Comparison of ENCODE assay signal across 12 cellular contexts in the genomic region with DNA sequence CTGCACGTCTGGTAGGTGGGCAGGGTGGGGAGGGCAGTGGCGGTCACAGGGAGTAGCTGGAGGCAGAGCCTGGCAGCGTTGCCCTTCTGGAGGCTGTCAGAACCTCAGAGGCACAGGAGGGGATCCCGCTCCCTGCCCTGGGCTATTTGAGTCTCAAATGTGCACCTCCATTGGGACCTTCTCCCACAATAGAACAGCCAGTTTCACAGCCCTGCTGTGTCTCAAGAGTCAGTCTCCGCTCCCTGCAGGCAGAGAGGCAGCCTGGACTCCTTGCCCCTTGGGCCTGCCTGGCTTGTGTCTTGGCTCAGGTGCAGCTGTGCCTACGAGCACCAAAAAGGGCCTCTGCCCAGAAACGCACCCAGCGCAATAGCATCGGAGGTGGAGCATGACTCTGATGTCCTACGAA. TPM values are rescaled to one million over a fixed set of nuclear protein-coding genes. Genes with fewer than 3 reads are reported as not detected.
DNase-seq lines count a peak whose midpoint lies in the region; ATAC-seq and TF ChIP-seq lines count a peak whose summit lies in the region.
"Had no signal": no experiment of that assay in that cellular context is flagged by ENCODE, and none has a peak within 500 bp of the region (broad histone marks: within the 10 kb centered on the region; RNA-seq: fewer than 3 reads in every experiment).

No MANE protein-coding gene starts in this region.

- H3K9me3 Mint-ChIP-seq in stimulated activated naive CD8-positive, alpha-beta T cell treated with anti-CD3 and anti-CD28 coated beads, Interleukin-15, Interleukin-2, amounts not matched to agents 100 ng/mL and 50 ng/mL, for 24 hours: no peaks in the 10 kb centered on the region
- H3K9me3 Mint-ChIP-seq in endodermal cell (no peaks in the 10 kb centered on the region), osteocyte (ENCODE audit: unreplicated experiment) (no peaks in the 10 kb centered on the region)

- H3K4me3 ChIP-seq in endodermal cell (ENCODE audit: low read length) (peak overlapping the region; percentile 56), vagina (peak overlapping the region; percentile 45 to 61), thyroid gland (replicated peaks in 1 of 3) (no peak overlapping the region)
- H3K4me3 ChIP-seq: BLaER1 treated with 17β-estradiol and CSF1 and Interleukin-3, amounts not matched to agents 10 nM and 100 nM had no signal

- no peaks in the 10 kb centered on the region for H3K9me3 ChIP-seq in endodermal cell (ENCODE audit: control insufficient read depth, low read length)
- no peaks in the 10 kb centered on the region for H3K9me3 ChIP-seq in vagina
- H3K9me3 ChIP-seq in thyroid gland: no peaks in the 10 kb centered on the region
- H3K9me3 ChIP-seq: adrenal gland; BLaER1 treated with 17β-estradiol and CSF1 and Interleukin-3, amounts not matched to agents 10 nM and 100 nM had no signal

- no peaks in the 10 kb centered on the region for H3K36me3 Mint-ChIP-seq in stimulated activated naive CD8-positive, alpha-beta T cell treated with anti-CD3 and anti-CD28 coated beads, Interleukin-15, Interleukin-2, amounts not matched to agents 100 ng/mL and 50 ng/mL, for 24 hours (ENCODE audit: low read depth)
- H3K36me3 Mint-ChIP-seq in endodermal cell (ENCODE audit: low read depth) (peaks cover under 1% of the 10 kb centered on the region), osteocyte (ENCODE audit: unreplicated experiment) (no peaks in the 10 kb centered on the region)

- H3K9ac ChIP-seq in endodermal cell (ENCODE audit: extremely low read depth, low read length, poor library complexity, severe bottlenecking): no peak overlapping the region
- H3K9ac ChIP-seq: BLaER1 treated with 17β-estradiol and CSF1 and Interleukin-3, amounts not matched to agents 10 nM and 100 nM had no signal

- ATAC-seq in stimulated activated naive CD8-positive, alpha-beta T cell treated with anti-CD3 and anti-CD28 coated beads, Interleukin-15, Interleukin-2, amounts not matched to agents 100 U/mL and 50 U/mL, for 24 hours: no peak

- H3K27me3 Mint-ChIP-seq in stimulated activated naive CD8-positive, alpha-beta T cell treated with anti-CD3 and anti-CD28 coated beads, Interleukin-15, Interleukin-2, amounts not matched to agents 100 ng/mL and 50 ng/mL, for 24 hours: peaks cover 12% of the 10 kb centered on the region
- H3K27me3 Mint-ChIP-seq in endodermal cell (ENCODE audit: insufficient read depth): peaks cover 46% of the 10 kb centered on the region
- peaks cover 4% of the 10 kb centered on the region for H3K27me3 Mint-ChIP-seq in osteocyte (ENCODE audit: unreplicated experiment)

- intact Hi-C loops in vagina (cut with DNase I): no loop called here
- intact Hi-C loops in thyroid gland (cut with DNase I): no loop called here

- peaks cover 20% of the 10 kb centered on the region for H3K4me1 Mint-ChIP-seq in stimulated activated naive CD8-positive, alpha-beta T cell treated with anti-CD3 and anti-CD28 coated beads, Interleukin-15, Interleukin-2, amounts not matched to agents 100 ng/mL and 50 ng/mL, for 24 hours (ENCODE audit: low read depth)
- H3K4me1 Mint-ChIP-seq in endodermal cell (peaks cover 14% of the 10 kb centered on the region), osteocyte (ENCODE audit: unreplicated experiment) (peaks cover 7% of the 10 kb centered on the region)

- peak overlapping the region; percentile 35 for H3K4me3 Mint-ChIP-seq in stimulated activated naive CD8-positive, alpha-beta T cell treated with anti-CD3 and anti-CD28 coated beads, Interleukin-15, Interleukin-2, amounts not matched to agents 100 ng/mL and 50 ng/mL, for 24 hours
- H3K4me3 Mint-ChIP-seq in endodermal cell (peak overlapping the region; percentile 56), osteocyte (ENCODE audit: unreplicated experiment) (peak overlapping the region; percentile 60)

- WGBS in endodermal cell (ENCODE audit: insufficient coverage in 1 of 2, insufficient read length in 1 of 2), 2 experiments: 83 to 96% methylated on average over 3 to 10 of the region's 10 CpGs
- 75 to 83% methylated on average over 6 to 8 of the region's 10 CpGs for WGBS in thyroid gland, 2 donors

- no peak overlapping the region for H3K27ac Mint-ChIP-seq in stimulated activated naive CD8-positive, alpha-beta T cell treated with anti-CD3 and anti-CD28 coated beads, Interleukin-15, Interleukin-2, amounts not matched to agents 100 ng/mL and 50 ng/mL, for 24 hours
- no peak overlapping the region for H3K27ac Mint-ChIP-seq in endodermal cell
- H3K27ac Mint-ChIP-seq in osteocyte (ENCODE audit: unreplicated experiment): no peak overlapping the region

- peaks cover 13% of the 10 kb centered on the region for H3K27me3 ChIP-seq in endodermal cell (ENCODE audit: control insufficient read depth, insufficient read depth, low read length, poor library complexity, severe bottlenecking)
- H3K27me3 ChIP-seq in vagina: no peaks in the 10 kb centered on the region
- H3K27me3 ChIP-seq in thyroid gland: no peaks in the 10 kb centered on the region

- TF ChIP-seq CTCF in endodermal cell (conservative IDR thresholded peaks at IDR 0.05): no peak
- no peak for TF ChIP-seq CTCF in osteocyte (IDR thresholded peaks at IDR 0.05)
- no peak for TF ChIP-seq CTCF in vagina (IDR thresholded peaks at IDR 0.05)
- no peak for TF ChIP-seq CTCF in thyroid gland (IDR thresholded peaks at IDR 0.05)

- TF ChIP-seq POLR2A in vagina (IDR thresholded peaks at IDR 0.05) (no peak), thyroid gland (IDR thresholded peaks at IDR 0.05) (no peak)

- H3K36me3 ChIP-seq in endodermal cell (ENCODE audit: control insufficient read depth, insufficient read depth, low read length) (peaks cover under 1% of the 10 kb centered on the region), vagina (no peaks in the 10 kb centered on the region), thyroid gland (no peaks in the 10 kb centered on the region)
- H3K36me3 ChIP-seq: adrenal gland; BLaER1 treated with 17β-estradiol and CSF1 and Interleukin-3, amounts not matched to agents 10 nM and 100 nM had no signal

- H3K27ac ChIP-seq in endodermal cell (ENCODE audit: low read depth, low read length) (no peak overlapping the region), vagina (no peak overlapping the region), thyroid gland (no peak overlapping the region)
- H3K27ac ChIP-seq: BLaER1 treated with 17β-estradiol and CSF1 and Interleukin-3, amounts not matched to agents 10 nM and 100 nM had no signal

- H3K4me1 ChIP-seq in endodermal cell (ENCODE audit: control insufficient read depth, insufficient read depth, low read length): peaks cover 14% of the 10 kb centered on the region
- peaks cover 19% of the 10 kb centered on the region for H3K4me1 ChIP-seq in vagina
- peaks cover 17 to 62% of the 10 kb centered on the region in 2 donors for H3K4me1 ChIP-seq in thyroid gland

- DNase-seq in stimulated activated naive CD8-positive, alpha-beta T cell treated with anti-CD3 and anti-CD28 coated beads, Interleukin-15, Interleukin-2, amounts not matched to agents 100 U/mL and 50 U/mL, for 24 hours: no peak
- DNase-seq in endodermal cell (peak; percentile 65), osteocyte (ENCODE audit: extremely low spot score, unreplicated experiment) (peak; percentile 76), vagina (ENCODE audit: extremely low spot score in 2 of 2) (peak in 1 of 2 donors; percentile 81), thyroid gland (no peak), NCI-H748 treated with DMSO at 0.1 percent for 48 hours (lab: John Stamatoyannopoulos, UW) (no peak), germinal center (ENCODE audit: low spot score) (no peak)
- DNase-seq: activated CD4-positive, alpha-beta T cell treated with anti-CD3 and anti-CD28 coated beads for 48 hours; NCI-H446 had no signal

RNA-seq across cellular contexts. Expression of a gene that starts 57.4 kb away (rescaled TPM):
- total RNA-seq in endodermal cell (10 to 100 TPM; 77.5 to 77.6 TPM), osteocyte (111 and 114 TPM in 2 replicates), vagina (56.7 TPM), thyroid gland (100 to 1,000 TPM; 110 to 156 (median 146) TPM)
- 115 TPM for polyA plus RNA-seq in endodermal cell (2013, experiment 1 of 2)
- polyA plus RNA-seq in endodermal cell (2013, experiment 2 of 2): 105 TPM

Comparison
In these comparisons a context has a peak if more than half of its experiments do, and no peak if none do; other contexts are left out.
1. DNase-seq: peak in endodermal cell (single experiment) and osteocyte (single experiment); none in stimulated activated naive CD8-positive, alpha-beta T cell treated with anti-CD3 and anti-CD28 coated beads, Interleukin-15, Interleukin-2, amounts not matched to agents 100 U/mL and 50 U/mL, for 24 hours (single experiment), thyroid gland (0 of 2), NCI-H748 treated with DMSO at 0.1 percent for 48 hours (single experiment) and germinal center (single experiment).
2. H3K4me3 ChIP-seq: peak in endodermal cell (single experiment) and vagina (2 of 2); none in thyroid gland (0 of 3).
3. Peak in every context shown above with its lines, with median percentiles within 50 percentile points of each other: H3K4me3 Mint-ChIP-seq.